Comparison of ENCODE assay signal across 2 cellular contexts in the genomic region with DNA sequence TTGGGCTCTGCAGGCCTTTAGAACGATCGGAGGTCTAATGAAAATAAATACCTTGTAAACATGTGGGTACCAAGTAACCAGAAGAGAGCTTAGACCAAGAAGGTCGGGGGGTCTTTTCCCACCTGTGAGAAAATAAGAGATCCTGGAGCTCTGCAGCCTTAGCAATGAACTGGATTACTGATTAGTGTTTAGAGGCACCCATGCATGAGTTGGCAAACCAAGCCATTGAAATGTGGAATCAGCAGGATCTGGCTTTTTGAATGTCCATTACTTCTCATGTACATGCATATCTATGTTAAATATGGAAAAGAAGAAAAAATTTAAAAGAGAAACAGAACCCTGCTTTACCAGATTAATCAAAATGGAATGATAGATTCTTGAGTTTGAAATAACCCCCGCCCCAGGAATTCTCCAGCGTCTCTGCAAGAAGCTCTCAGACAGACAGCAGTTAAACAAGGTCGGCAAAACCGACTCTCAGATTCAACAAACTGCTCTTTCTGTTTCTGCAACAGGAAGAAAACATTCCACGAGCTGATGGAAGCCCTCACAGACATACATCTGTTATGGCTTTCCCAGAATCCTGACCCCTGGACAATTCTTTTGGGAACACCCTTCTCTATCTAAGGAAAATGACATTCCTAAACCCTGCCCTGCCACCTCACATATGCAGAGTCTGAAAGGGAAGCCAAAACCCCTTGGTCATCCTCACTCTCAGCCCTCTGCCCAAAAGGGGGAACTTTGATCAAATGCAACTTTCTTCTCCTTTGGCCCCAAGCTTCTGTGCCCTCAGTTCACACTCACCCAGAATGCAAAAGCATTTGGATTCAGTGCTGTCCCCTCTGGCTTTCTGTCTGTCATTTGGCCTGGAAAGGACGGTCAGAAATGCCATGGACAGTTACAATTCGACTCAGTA.
A peak's percentile ranks its signal among the peaks of the same experiment; 100 is the strongest.
TF ChIP-seq lines count a peak whose summit lies in the region.

No MANE protein-coding gene starts in this region.

TF ChIP-seq in GM23338, 12 proteins besides CTCF, POLR2A, EP300 and RAD21:
- TF ChIP-seq REST (IDR thresholded peaks at IDR 0.05; ENCODE audit: unreplicated experiment) (no peak), EZH2 (IDR thresholded peaks at IDR 0.05; ENCODE audit: low read depth, unreplicated experiment) (peak; percentile 36)
TF ChIP-seq in GM23338: peak in this region for 1.

TF ChIP-seq in GM12878, 131 proteins besides CTCF, POLR2A, EP300 and RAD21 (continued from another document):
- TF ChIP-seq CUX1 (IDR thresholded peaks at IDR 0.05; ENCODE audit: insufficient replicate concordance, low read depth, low read length) (no peak), MLLT1 (IDR thresholded peaks at IDR 0.05) (no peak)
- TF ChIP-seq, protein P1, sequence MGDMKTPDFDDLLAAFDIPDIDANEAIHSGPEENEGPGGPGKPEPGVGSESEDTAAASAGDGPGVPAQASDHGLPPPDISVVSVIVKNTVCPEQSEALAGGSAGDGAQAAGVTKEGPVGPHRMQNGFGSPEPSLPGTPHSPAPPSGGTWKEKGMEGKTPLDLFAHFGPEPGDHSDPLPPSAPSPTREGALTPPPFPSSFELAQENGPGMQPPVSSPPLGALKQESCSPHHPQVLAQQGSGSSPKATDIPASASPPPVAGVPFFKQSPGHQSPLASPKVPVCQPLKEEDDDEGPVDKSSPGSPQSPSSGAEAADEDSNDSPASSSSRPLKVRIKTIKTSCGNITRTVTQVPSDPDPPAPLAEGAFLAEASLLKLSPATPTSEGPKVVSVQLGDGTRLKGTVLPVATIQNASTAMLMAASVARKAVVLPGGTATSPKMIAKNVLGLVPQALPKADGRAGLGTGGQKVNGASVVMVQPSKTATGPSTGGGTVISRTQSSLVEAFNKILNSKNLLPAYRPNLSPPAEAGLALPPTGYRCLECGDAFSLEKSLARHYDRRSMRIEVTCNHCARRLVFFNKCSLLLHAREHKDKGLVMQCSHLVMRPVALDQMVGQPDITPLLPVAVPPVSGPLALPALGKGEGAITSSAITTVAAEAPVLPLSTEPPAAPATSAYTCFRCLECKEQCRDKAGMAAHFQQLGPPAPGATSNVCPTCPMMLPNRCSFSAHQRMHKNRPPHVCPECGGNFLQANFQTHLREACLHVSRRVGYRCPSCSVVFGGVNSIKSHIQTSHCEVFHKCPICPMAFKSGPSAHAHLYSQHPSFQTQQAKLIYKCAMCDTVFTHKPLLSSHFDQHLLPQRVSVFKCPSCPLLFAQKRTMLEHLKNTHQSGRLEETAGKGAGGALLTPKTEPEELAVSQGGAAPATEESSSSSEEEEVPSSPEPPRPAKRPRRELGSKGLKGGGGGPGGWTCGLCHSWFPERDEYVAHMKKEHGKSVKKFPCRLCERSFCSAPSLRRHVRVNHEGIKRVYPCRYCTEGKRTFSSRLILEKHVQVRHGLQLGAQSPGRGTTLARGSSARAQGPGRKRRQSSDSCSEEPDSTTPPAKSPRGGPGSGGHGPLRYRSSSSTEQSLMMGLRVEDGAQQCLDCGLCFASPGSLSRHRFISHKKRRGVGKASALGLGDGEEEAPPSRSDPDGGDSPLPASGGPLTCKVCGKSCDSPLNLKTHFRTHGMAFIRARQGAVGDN (IDR thresholded peaks at IDR 0.05) = no peak
- TF ChIP-seq, protein P2, sequence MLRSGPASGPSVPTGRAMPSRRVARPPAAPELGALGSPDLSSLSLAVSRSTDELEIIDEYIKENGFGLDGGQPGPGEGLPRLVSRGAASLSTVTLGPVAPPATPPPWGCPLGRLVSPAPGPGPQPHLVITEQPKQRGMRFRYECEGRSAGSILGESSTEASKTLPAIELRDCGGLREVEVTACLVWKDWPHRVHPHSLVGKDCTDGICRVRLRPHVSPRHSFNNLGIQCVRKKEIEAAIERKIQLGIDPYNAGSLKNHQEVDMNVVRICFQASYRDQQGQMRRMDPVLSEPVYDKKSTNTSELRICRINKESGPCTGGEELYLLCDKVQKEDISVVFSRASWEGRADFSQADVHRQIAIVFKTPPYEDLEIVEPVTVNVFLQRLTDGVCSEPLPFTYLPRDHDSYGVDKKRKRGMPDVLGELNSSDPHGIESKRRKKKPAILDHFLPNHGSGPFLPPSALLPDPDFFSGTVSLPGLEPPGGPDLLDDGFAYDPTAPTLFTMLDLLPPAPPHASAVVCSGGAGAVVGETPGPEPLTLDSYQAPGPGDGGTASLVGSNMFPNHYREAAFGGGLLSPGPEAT (IDR thresholded peaks at IDR 0.05; ENCODE audit: low read depth) = no peak
